8 cellular contexts compared by ENCODE assay signal in genomic region chr7:76583636-76584281, GRCh38. TPM values are rescaled to one million over a fixed set of nuclear protein-coding genes. Genes with fewer than 3 reads are reported as not detected.
DNase-seq lines count a peak whose midpoint lies in the region; ATAC-seq, FAIRE-seq and TF ChIP-seq lines count a peak whose summit lies in the region.
"Not testable (repeated sequence)": the region's sequence is repeated elsewhere in the genome, so short reads cannot be mapped to it uniquely, and the experiment has no call there.

No MANE protein-coding gene starts in this region.

- CTCF ChIA-PET in PC-3 (lab: Charles Lee), result not testable (repeated sequence)

- not testable (repeated sequence) for H3K36me3 Mint-ChIP-seq in activated T-helper 1 cell treated with anti-CD3 and anti-CD28 coated beads, Interleukin-12 subunit alpha, Interleukin-12 subunit beta, Interleukin-2, Interleukin-4 antibody, amounts not matched to agents 30 ng/mL and 10 ng/mL and 1 ng/mL, durations not matched to agents 14 hours and 24 hours and 36 hours (ENCODE audit: low read depth)

- not testable (repeated sequence) for ATAC-seq in PC-3
- ATAC-seq in right lobe of liver (peak; percentile 23 to 53 (median 30)), upper lobe of left lung (ENCODE audit: low FRiP score in 2 of 2) (peak in 1 of 2 donors; percentile 68)

- H3K4me1 Mint-ChIP-seq in activated T-helper 1 cell treated with anti-CD3 and anti-CD28 coated beads, Interleukin-12 subunit alpha, Interleukin-12 subunit beta, Interleukin-2, Interleukin-4 antibody, amounts not matched to agents 30 ng/mL and 10 ng/mL and 1 ng/mL, durations not matched to agents 14 hours and 24 hours and 36 hours (ENCODE audit: low read depth), result peaks cover 38% of the 10 kb centered on the region

- not testable (repeated sequence) for TF ChIP-seq CTCF in PC-3 (conservative IDR thresholded peaks at IDR 0.05; ENCODE audit: low read depth, low read length); bronchial epithelial cell (IDR thresholded peaks at IDR 0.05; ENCODE audit: insufficient read depth, low read length, severe bottlenecking); right lobe of liver (IDR thresholded peaks at IDR 0.05); upper lobe of left lung (IDR thresholded peaks at IDR 0.05)

- not testable (repeated sequence) for H3K9me3 Mint-ChIP-seq in activated T-helper 1 cell treated with anti-CD3 and anti-CD28 coated beads, Interleukin-12 subunit alpha, Interleukin-12 subunit beta, Interleukin-2, Interleukin-4 antibody, amounts not matched to agents 30 ng/mL and 10 ng/mL and 1 ng/mL, durations not matched to agents 14 hours and 24 hours and 36 hours

- WGBS in right lobe of liver (ENCODE audit: insufficient coverage, low coverage, low lambda C conversion rate, missing lambda C conversion rate), result 51% methylated on average over 5 of the region's 5 CpGs
- WGBS in upper lobe of left lung, 2 donors, result 17 to 31% methylated on average over 4 to 5 of the region's 5 CpGs

- peak overlapping the region; percentile 55 for H3K4me2 ChIP-seq in PC-3 (ENCODE audit: low read length)

- not testable (repeated sequence) for TF ChIP-seq EP300 in upper lobe of left lung (IDR thresholded peaks at IDR 0.05)

- H4K20me1 ChIP-seq in PC-3 (ENCODE audit: low read length), result not testable (repeated sequence)

- POLR2A ChIA-PET in PC-3 (lab: Charles Lee; ENCODE audit: unreplicated experiment), result not testable (repeated sequence)

- peak overlapping the region; percentile 89 for H3K27ac ChIP-seq in PC-3 (ENCODE audit: low read length)
- H3K27ac ChIP-seq in right lobe of liver, result not testable (repeated sequence)
- peak overlapping the region; percentile 32 to 76 (median 71) for H3K27ac ChIP-seq in upper lobe of left lung

- not testable (repeated sequence) for H3K27me3 Mint-ChIP-seq in activated T-helper 1 cell treated with anti-CD3 and anti-CD28 coated beads, Interleukin-12 subunit alpha, Interleukin-12 subunit beta, Interleukin-2, Interleukin-4 antibody, amounts not matched to agents 30 ng/mL and 10 ng/mL and 1 ng/mL, durations not matched to agents 14 hours and 24 hours and 36 hours (ENCODE audit: insufficient read depth)

- in situ Hi-C loops in Caki2 (cut with HindIII; ENCODE audit: low pct_unique_long_range_greater_than_20kb, low sequenced_read_pairs), result not testable (repeated sequence)

- H3K9me3 ChIP-seq in PC-3 (ENCODE audit: low read length); right lobe of liver; upper lobe of left lung: not testable (repeated sequence)

- H3K4me1 ChIP-seq in PC-3 (ENCODE audit: insufficient read depth, low read length) (peaks cover 68% of the 10 kb centered on the region), right lobe of liver (peaks cover 0 to 24% (median 2%) of the 10 kb centered on the region in 4 donors), upper lobe of left lung (peaks cover 23 to 35% (median 25%) of the 10 kb centered on the region in 4 donors)

- H2AFZ ChIP-seq in PC-3 (ENCODE audit: low read length), result not testable (repeated sequence)

- H3K27me3 ChIP-seq in PC-3 (ENCODE audit: low read length); bronchial epithelial cell (ENCODE audit: control insufficient read depth, insufficient read depth, low read length); right lobe of liver; upper lobe of left lung: not testable (repeated sequence)

- peak; percentile 29 for DNase-seq in Caki2 (ENCODE audit: low read depth)
- DNase-seq in PC-3, result peak; percentile 40
- not testable (repeated sequence) for DNase-seq in activated T-helper 1 cell treated with anti-CD3 and anti-CD28 coated beads, Interleukin-12 subunit alpha, Interleukin-12 subunit beta, Interleukin-2, Interleukin-4 antibody, amounts not matched to agents 30 ng/mL and 10 ng/mL and 1 ng/mL, durations not matched to agents 14 hours and 24 hours and 36 hours (ENCODE audit: low spot score); right lobe of liver; upper lobe of left lung
- peak; percentile 22 for DNase-seq in bronchial epithelial cell (ENCODE audit: low read depth)
- peak; percentile 54 for DNase-seq in fibroblast of the conjunctiva (ENCODE audit: low read depth)
- DNase-seq in putamen (ENCODE audit: low spot score), result peak; percentile 9

- H3K9me2 ChIP-seq in PC-3 (replicated peaks; ENCODE audit: low read length), result not testable (repeated sequence)

- peak overlapping the region; percentile 63 for H3K9ac ChIP-seq in PC-3 (ENCODE audit: low read length)

- peaks cover 55% of the 10 kb centered on the region for H3K79me2 ChIP-seq in PC-3 (ENCODE audit: low read length)

- peak overlapping the region; percentile 83 for H3K27ac Mint-ChIP-seq in activated T-helper 1 cell treated with anti-CD3 and anti-CD28 coated beads, Interleukin-12 subunit alpha, Interleukin-12 subunit beta, Interleukin-2, Interleukin-4 antibody, amounts not matched to agents 30 ng/mL and 10 ng/mL and 1 ng/mL, durations not matched to agents 14 hours and 24 hours and 36 hours

- intact Hi-C loops in PC-3 (cut with micrococcal nuclease); activated T-helper 1 cell treated with anti-CD3 and anti-CD28 coated beads, Interleukin-12 subunit alpha, Interleukin-12 subunit beta, Interleukin-2, Interleukin-4 antibody, amounts not matched to agents 30 ng/mL and 10 ng/mL and 1 ng/mL, durations not matched to agents 14 hours and 24 hours and 36 hours (cut with micrococcal nuclease); right lobe of liver (cut with DNase I): not testable (repeated sequence)

- not testable (repeated sequence) for H3K4me3 ChIP-seq in PC-3 (ENCODE audit: low read length); bronchial epithelial cell (ENCODE audit: low read depth, low read length); right lobe of liver; upper lobe of left lung

- BruUV-seq in PC-3 (replicated peaks; lab: Mats Ljungman, UMichigan), result TSS peak; percentile 17

- not testable (repeated sequence) for H3K36me3 ChIP-seq in PC-3 (ENCODE audit: low read depth, low read length); bronchial epithelial cell (ENCODE audit: control insufficient read depth, insufficient read depth, low read length); right lobe of liver; upper lobe of left lung

- FAIRE-seq in bronchial epithelial cell (lab: Jason Lieb, UNC), result peak; percentile 13

- peak overlapping the region; percentile 41 for H3K4me3 Mint-ChIP-seq in activated T-helper 1 cell treated with anti-CD3 and anti-CD28 coated beads, Interleukin-12 subunit alpha, Interleukin-12 subunit beta, Interleukin-2, Interleukin-4 antibody, amounts not matched to agents 30 ng/mL and 10 ng/mL and 1 ng/mL, durations not matched to agents 14 hours and 24 hours and 36 hours

- not testable (repeated sequence) for TF ChIP-seq POLR2A in right lobe of liver (IDR thresholded peaks at IDR 0.05); upper lobe of left lung (IDR thresholded peaks at IDR 0.05)

- H3F3A ChIP-seq in PC-3 (ENCODE audit: low read length, unreplicated experiment), result not testable (repeated sequence)

RNA-seq across cellular contexts. Expression of gene SPDYE16, which starts 40.7 kb away (rescaled TPM):
- 2.2 TPM in 1 of 2 replicates, not detected in the other for total RNA-seq in Caki2 (2014; rRNA removed; shearing (Covaris generic); ENCODE audit: low replicate concordance)
- total RNA-seq in PC-3 (2014; rRNA removed) (not detected in 2 replicates), bronchial epithelial cell (not detected in 2 replicates), right lobe of liver (under 1 TPM in 2 of 6 experiments, not detected in 4; 0.14 to 0.20 TPM), upper lobe of left lung (1 to 10 TPM in 2 of 6 donors, under 1 TPM in 2, not detected in 2; 0.24 to 1.2 (median 0.67) TPM)
- total RNA-seq in activated T-helper 1 cell treated with anti-CD3 and anti-CD28 coated beads, Interleukin-12 subunit alpha, Interleukin-12 subunit beta, Interleukin-2, Interleukin-4 antibody, amounts not matched to agents 30 ng/mL and 10 ng/mL and 1 ng/mL, durations not matched to agents 14 hours and 24 hours and 36 hours, result 0.15 TPM in 1 of 2 replicates, not detected in the other

RNA-seq across cellular contexts. Expression of gene POMZP3, which starts 43.3 kb away (rescaled TPM):
- not detected in 2 replicates for total RNA-seq in Caki2 (2014; rRNA removed; shearing (Covaris generic); ENCODE audit: low replicate concordance)
- total RNA-seq in PC-3 (2014; rRNA removed) (5.9 and 10.1 TPM in 2 replicates), bronchial epithelial cell (2.2 and 2.6 TPM in 2 replicates), right lobe of liver (1 to 10 TPM; 2.0 to 3.8 (median 2.6) TPM), upper lobe of left lung (10 to 100 TPM in 3 of 6 donors, 1 to 10 TPM in 3; 6.7 to 28.3 (median 11.9) TPM)
- total RNA-seq in activated T-helper 1 cell treated with anti-CD3 and anti-CD28 coated beads, Interleukin-12 subunit alpha, Interleukin-12 subunit beta, Interleukin-2, Interleukin-4 antibody, amounts not matched to agents 30 ng/mL and 10 ng/mL and 1 ng/mL, durations not matched to agents 14 hours and 24 hours and 36 hours, result 10.1 and 12.0 TPM in 2 replicates
